ENCODE assay signal across 17 cellular contexts in genomic region chr1:58108783-58109182, GRCh38.
DNase-seq lines count a peak whose midpoint lies in the region; ATAC-seq lines count a peak whose summit lies in the region.
"Had no signal": no experiment of that assay in that cellular context is flagged by ENCODE, and none has a peak within 500 bp of the region (broad histone marks: within the 10 kb centered on the region; RNA-seq: fewer than 3 reads in every experiment).

No MANE protein-coding gene starts in this region.

- H3K36me3 Mint-ChIP-seq in activated T-cell treated with anti-CD3 and anti-CD28 coated beads, Interleukin-2, amount 50 U/mL, for 72 hours (ENCODE audit: insufficient read depth in 2 of 2): no peaks in the 10 kb centered on the region
- peaks cover 4% of the 10 kb centered on the region for H3K36me3 Mint-ChIP-seq in stimulated activated memory B cell treated with anti-CD40 and anti-IgM and Interleukin-4, amounts not matched to agents 10 μg/mL and 1 μg/mL and 100 μg/mL, for 72 hours
- H3K36me3 Mint-ChIP-seq: CD4-positive, CD25-positive, alpha-beta regulatory T cell; CD8-positive, alpha-beta T cell had no signal

- no peak overlapping the region for H3K4me3 Mint-ChIP-seq in activated T-cell treated with anti-CD3 and anti-CD28 coated beads, Interleukin-2, amount 50 U/mL, for 72 hours
- no peak overlapping the region for H3K4me3 Mint-ChIP-seq in stimulated activated memory B cell treated with anti-CD40 and anti-IgM and Interleukin-4, amounts not matched to agents 10 μg/mL and 1 μg/mL and 100 μg/mL, for 72 hours
- H3K4me3 Mint-ChIP-seq: B cell; CD4-positive, CD25-positive, alpha-beta regulatory T cell; CD8-positive, alpha-beta T cell had no signal

- peaks cover 5% of the 10 kb centered on the region for H3K27me3 Mint-ChIP-seq in activated T-cell treated with anti-CD3 and anti-CD28 coated beads, Interleukin-2, amount 50 U/mL, for 72 hours (ENCODE audit: low read depth)
- peaks cover 9% of the 10 kb centered on the region for H3K27me3 Mint-ChIP-seq in stimulated activated memory B cell treated with anti-CD40 and anti-IgM and Interleukin-4, amounts not matched to agents 10 μg/mL and 1 μg/mL and 100 μg/mL, for 72 hours
- H3K27me3 Mint-ChIP-seq: B cell; CD4-positive, CD25-positive, alpha-beta regulatory T cell had no signal

- ATAC-seq in activated T-cell treated with anti-CD3 and anti-CD28 coated beads, Interleukin-2, amount 50 U/mL, for 72 hours (replicated peaks in 1 of 2): no peak
- ATAC-seq in GM19463 (IDR thresholded peaks at IDR 0.05; ENCODE audit: unreplicated experiment) (peak; percentile 27), left ventricle myocardium superior (no peak)
- ATAC-seq in stimulated activated memory B cell treated with anti-CD40 and anti-IgM and Interleukin-4, amounts not matched to agents 10 μg/mL and 1 μg/mL and 100 μg/mL, for 72 hours: peak; percentile 13
- ATAC-seq: CD8-positive, alpha-beta T cell had no signal

- no peak for DNase-seq in activated T-cell treated with anti-CD3 and anti-CD28 coated beads, Interleukin-2, amount 50 U/mL, for 72 hours
- no peak for DNase-seq in activated T-cell treated with anti-CD3 and anti-CD28 coated beads, Interleukin-2, amount 50 U/mL, for 48 hours
- no peak for DNase-seq in activated effector memory CD4-positive, alpha-beta T cell treated with Interleukin-2 at 50 U/mL for 16 hours
- no peak for DNase-seq in left ventricle myocardium superior
- no peak for DNase-seq in middle frontal gyrus (ENCODE audit: extremely low spot score, low spot score)
- DNase-seq: Caco-2; CD4-positive, CD25-positive, alpha-beta regulatory T cell; CD8-positive, alpha-beta T cell; DMS153; DND-41; GDM1; GM23248; H7; HCEC 1CT had no signal

- no peaks in the 10 kb centered on the region for H3K4me1 Mint-ChIP-seq in activated T-cell treated with anti-CD3 and anti-CD28 coated beads, Interleukin-2, amount 50 U/mL, for 72 hours (ENCODE audit: low read depth)
- peaks cover 43% of the 10 kb centered on the region for H3K4me1 Mint-ChIP-seq in stimulated activated memory B cell treated with anti-CD40 and anti-IgM and Interleukin-4, amounts not matched to agents 10 μg/mL and 1 μg/mL and 100 μg/mL, for 72 hours
- H3K4me1 Mint-ChIP-seq: CD4-positive, CD25-positive, alpha-beta regulatory T cell had no signal

- intact Hi-C loops in left ventricle myocardium superior (cut with micrococcal nuclease): no loop called here

- peak overlapping the region; percentile 25 for H3K27ac Mint-ChIP-seq in activated T-cell treated with anti-CD3 and anti-CD28 coated beads, Interleukin-2, amount 50 U/mL, for 72 hours
- H3K27ac Mint-ChIP-seq in stimulated activated memory B cell treated with anti-CD40 and anti-IgM and Interleukin-4, amounts not matched to agents 10 μg/mL and 1 μg/mL and 100 μg/mL, for 72 hours: peak overlapping the region; percentile 67
- H3K27ac Mint-ChIP-seq: B cell; CD8-positive, alpha-beta T cell had no signal

- peaks cover 2% of the 10 kb centered on the region in 2 donors for H3K9me3 Mint-ChIP-seq in activated T-cell treated with anti-CD3 and anti-CD28 coated beads, Interleukin-2, amount 50 U/mL, for 72 hours
- no peaks in the 10 kb centered on the region for H3K9me3 Mint-ChIP-seq in stimulated activated memory B cell treated with anti-CD40 and anti-IgM and Interleukin-4, amounts not matched to agents 10 μg/mL and 1 μg/mL and 100 μg/mL, for 72 hours

Comparison
In these comparisons a context has a peak if more than half of its experiments do, and no peak if none do; other contexts are left out.
1. ATAC-seq: peak in GM19463 (single experiment) and stimulated activated memory B cell treated with anti-CD40 and anti-IgM and Interleukin-4, amounts not matched to agents 10 μg/mL and 1 μg/mL and 100 μg/mL, for 72 hours (single experiment); none in activated T-cell treated with anti-CD3 and anti-CD28 coated beads, Interleukin-2, amount 50 U/mL, for 72 hours (0 of 2) and left ventricle myocardium superior (single experiment).